Comparison of ENCODE assay signal across 22 cellular contexts in genomic region chr19:45417151-45417550, GRCh38.
"Had no signal": no experiment of that assay in that cellular context is flagged by ENCODE, and none has a peak within 500 bp of the region (broad histone marks: within the 10 kb centered on the region; RNA-seq: fewer than 3 reads in every experiment).

No MANE protein-coding gene starts in this region.

- H3K36me3 ChIP-seq: ovary had no signal

- ATAC-seq: activated T-cell treated with anti-CD3 and anti-CD28 coated beads, Interleukin-2, amount 50 U/mL, for 72 hours; heart left ventricle; natural killer cell had no signal

- DNase-seq: activated B cell treated with CpG ODN at 0.5 μM for 24 hours; activated CD4-positive, alpha-beta T cell treated with anti-CD3 and anti-CD28 coated beads for 4 hours; activated CD4-positive, alpha-beta T cell treated with anti-CD3 and anti-CD28 coated beads, Interleukin-2, amount 50 U/mL, for 48 hours; activated effector memory CD4-positive, alpha-beta T cell treated with Interleukin-2 at 50 U/mL for 16 hours; activated naive CD4-positive, alpha-beta T cell treated with anti-CD3 and anti-CD28 coated beads, Interleukin-2, amount 10 ng/mL, durations not matched to agents 7 days and 5 days; activated T-cell treated with anti-CD3 and anti-CD28 coated beads, Interleukin-2, amount 50 U/mL, for 72 hours; aorta; caudate nucleus; dorsolateral prefrontal cortex; midbrain; natural killer cell; ovary; spleen; stimulated activated CD4-positive, alpha-beta T cell treated with anti-CD3 and anti-CD28 coated beads, Interleukin-4, amount 100 ng/mL, for 24 hours; substantia nigra; T1000; thyroid gland had no signal

- H3K9me3 ChIP-seq: heart left ventricle, ovary, prostate gland, spleen, thyroid gland had no signal

- H3K36me3 Mint-ChIP-seq: natural killer cell had no signal

- H3K4me1 ChIP-seq: prostate gland had no signal

- H3K27me3 ChIP-seq: dorsolateral prefrontal cortex, heart left ventricle, ovary, spleen, thyroid gland had no signal

- H3K27ac ChIP-seq: epithelial cell of prostate, ovary, prostate gland, spleen, thyroid gland had no signal

- H3K9me3 Mint-ChIP-seq: activated B cell treated with CpG ODN at 0.5 μM for 24 hours; activated naive CD4-positive, alpha-beta T cell treated with anti-CD3 and anti-CD28 coated beads, Interleukin-2, amount 10 ng/mL, durations not matched to agents 7 days and 5 days; activated T-cell treated with anti-CD3 and anti-CD28 coated beads, Interleukin-2, amount 50 U/mL, for 72 hours; brain; natural killer cell; stimulated activated naive CD8-positive, alpha-beta T cell treated with anti-CD3 and anti-CD28 coated beads, Interleukin-15, Interleukin-2, amounts not matched to agents 100 ng/mL and 50 ng/mL, for 24 hours had no signal

- H3K4me3 Mint-ChIP-seq: activated B cell treated with CpG ODN at 0.5 μM for 24 hours; activated naive CD4-positive, alpha-beta T cell treated with anti-CD3 and anti-CD28 coated beads, Interleukin-2, amount 10 ng/mL, durations not matched to agents 7 days and 5 days; activated T-cell treated with anti-CD3 and anti-CD28 coated beads, Interleukin-2, amount 50 U/mL, for 72 hours; natural killer cell; stimulated activated naive CD8-positive, alpha-beta T cell treated with anti-CD3 and anti-CD28 coated beads, Interleukin-15, Interleukin-2, amounts not matched to agents 100 ng/mL and 50 ng/mL, for 24 hours had no signal

- H3K4me3 ChIP-seq: dorsolateral prefrontal cortex, heart left ventricle, ovary, prostate gland, spleen, thyroid gland had no signal

- H3K27me3 Mint-ChIP-seq: activated B cell treated with CpG ODN at 0.5 μM for 24 hours; activated naive CD4-positive, alpha-beta T cell treated with anti-CD3 and anti-CD28 coated beads, Interleukin-2, amount 10 ng/mL, durations not matched to agents 7 days and 5 days; brain; stimulated activated naive CD8-positive, alpha-beta T cell treated with anti-CD3 and anti-CD28 coated beads, Interleukin-15, Interleukin-2, amounts not matched to agents 100 ng/mL and 50 ng/mL, for 24 hours had no signal

- H3K27ac Mint-ChIP-seq: activated B cell treated with CpG ODN at 0.5 μM for 24 hours; activated naive CD4-positive, alpha-beta T cell treated with anti-CD3 and anti-CD28 coated beads, Interleukin-2, amount 10 ng/mL, durations not matched to agents 7 days and 5 days; activated T-cell treated with anti-CD3 and anti-CD28 coated beads, Interleukin-2, amount 50 U/mL, for 72 hours; brain; natural killer cell; stimulated activated naive CD8-positive, alpha-beta T cell treated with anti-CD3 and anti-CD28 coated beads, Interleukin-15, Interleukin-2, amounts not matched to agents 100 ng/mL and 50 ng/mL, for 24 hours had no signal
